Comparison of ENCODE assay signal across 9 cellular contexts in the genomic region with DNA sequence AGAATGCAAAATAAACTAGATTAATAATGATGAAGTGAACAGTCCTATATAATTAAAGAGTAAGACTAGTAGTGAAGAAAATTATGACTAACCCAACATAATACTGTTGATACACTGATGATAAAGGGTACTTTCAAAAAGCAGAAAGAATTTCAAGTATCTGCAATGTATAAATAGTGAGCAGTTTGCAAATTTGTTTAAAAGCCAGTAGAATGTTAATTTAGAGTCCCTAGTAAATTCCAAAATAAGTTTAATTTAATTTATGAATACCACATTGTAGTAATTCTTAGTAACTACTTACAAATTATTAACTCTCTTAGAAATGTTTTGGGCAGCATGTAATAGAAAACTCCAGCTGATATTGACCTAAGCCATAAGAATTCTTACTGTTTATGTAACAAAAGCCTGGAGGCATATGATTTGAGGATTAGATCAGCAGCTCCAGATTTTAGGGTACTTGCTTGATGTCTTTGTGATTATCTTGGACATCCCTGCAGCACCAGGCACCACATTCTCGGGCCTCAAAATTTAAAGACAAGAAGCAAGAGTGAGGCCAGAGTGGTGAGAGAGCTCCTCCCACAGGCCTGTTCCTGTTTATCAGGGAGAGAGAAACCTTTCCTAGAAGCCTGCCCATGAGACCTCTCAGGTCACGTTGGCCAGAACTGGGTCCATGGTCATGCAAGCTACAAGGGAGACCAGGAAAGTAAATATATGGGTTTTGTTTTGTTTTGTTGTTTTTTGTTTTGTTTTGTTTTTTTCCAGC.
DNase-seq lines count a peak whose midpoint lies in the region; ATAC-seq and TF ChIP-seq lines count a peak whose summit lies in the region.
"Had no signal": no experiment of that assay in that cellular context is flagged by ENCODE, and none has a peak within 500 bp of the region (broad histone marks: within the 10 kb centered on the region; RNA-seq: fewer than 3 reads in every experiment).

No MANE protein-coding gene starts in this region.

- no peak overlapping the region for H3K4me3 ChIP-seq in upper lobe of left lung

- no peaks in the 10 kb centered on the region for H3K4me1 Mint-ChIP-seq in activated T-cell treated with anti-CD3 and anti-CD28 coated beads, Interleukin-2, amount 50 U/mL, for 72 hours (ENCODE audit: low read depth)
- peaks cover 1% of the 10 kb centered on the region for H3K4me1 Mint-ChIP-seq in activated T-cell treated with anti-CD3 and anti-CD28 coated beads, Interleukin-2, amount 50 U/mL, for 24 hours (ENCODE audit: low read depth)
- H3K4me1 Mint-ChIP-seq in H9 (peaks cover 8 to 9% of the 10 kb centered on the region in 2 experiments), glutamatergic neuron (ENCODE audit: low read depth, unreplicated experiment) (no peaks in the 10 kb centered on the region)
- H3K4me1 Mint-ChIP-seq: activated naive CD8-positive, alpha-beta T cell treated with anti-CD3 and anti-CD28 coated beads, Interleukin-2, amount 10 ng/mL, durations not matched to agents 7 days and 5 days had no signal

- DNase-seq in activated T-cell treated with anti-CD3 and anti-CD28 coated beads, Interleukin-2, amount 50 U/mL, for 72 hours: peak; percentile 11 to 18
- no peak for DNase-seq in activated T-cell treated with anti-CD3 and anti-CD28 coated beads, Interleukin-2, amount 50 U/mL, for 24 hours
- DNase-seq in H9 (peak; percentile 67), MV-4-11 (lab: John Stamatoyannopoulos, UW) (peak; percentile 47), SK-N-DZ (ENCODE audit: low spot score) (peak; percentile 52), glutamatergic neuron (peak; percentile 57), upper lobe of left lung (peak in 1 of 2 donors; percentile 53)
- DNase-seq: activated naive CD8-positive, alpha-beta T cell treated with anti-CD3 and anti-CD28 coated beads, Interleukin-2, amount 10 ng/mL, durations not matched to agents 7 days and 5 days had no signal

- TF ChIP-seq EP300 in upper lobe of left lung (IDR thresholded peaks at IDR 0.05): no peak

- peaks cover 0 to 2% of the 10 kb centered on the region in 2 donors for H3K36me3 Mint-ChIP-seq in activated T-cell treated with anti-CD3 and anti-CD28 coated beads, Interleukin-2, amount 50 U/mL, for 72 hours (ENCODE audit: insufficient read depth in 2 of 2)
- H3K36me3 Mint-ChIP-seq in activated T-cell treated with anti-CD3 and anti-CD28 coated beads, Interleukin-2, amount 50 U/mL, for 24 hours (ENCODE audit: low read depth): no peaks in the 10 kb centered on the region
- peaks cover 0 to 5% (median 2%) of the 10 kb centered on the region in 3 experiments; a peak in 4 of 7 replicates for H3K36me3 Mint-ChIP-seq in H9 (ENCODE audit: insufficient read depth in 1 of 3, low read depth in 3 of 3)
- H3K36me3 Mint-ChIP-seq in glutamatergic neuron (ENCODE audit: unreplicated experiment): no peaks in the 10 kb centered on the region
- H3K36me3 Mint-ChIP-seq: activated naive CD8-positive, alpha-beta T cell treated with anti-CD3 and anti-CD28 coated beads, Interleukin-2, amount 10 ng/mL, durations not matched to agents 7 days and 5 days had no signal

- no peak overlapping the region for H4K91ac ChIP-seq in H9 (ENCODE audit: insufficient read length, low read depth, low read length)

- H3K4me3 Mint-ChIP-seq in activated T-cell treated with anti-CD3 and anti-CD28 coated beads, Interleukin-2, amount 50 U/mL, for 72 hours: no peak overlapping the region
- no peak overlapping the region for H3K4me3 Mint-ChIP-seq in activated T-cell treated with anti-CD3 and anti-CD28 coated beads, Interleukin-2, amount 50 U/mL, for 24 hours
- H3K4me3 Mint-ChIP-seq in H9: no peak overlapping the region
- no peak overlapping the region for H3K4me3 Mint-ChIP-seq in glutamatergic neuron (ENCODE audit: unreplicated experiment)
- H3K4me3 Mint-ChIP-seq: activated naive CD8-positive, alpha-beta T cell treated with anti-CD3 and anti-CD28 coated beads, Interleukin-2, amount 10 ng/mL, durations not matched to agents 7 days and 5 days had no signal

- no peak overlapping the region for H2BK5ac ChIP-seq in H9 (ENCODE audit: insufficient read length, low read length)

- H2BK12ac ChIP-seq in H9 (ENCODE audit: insufficient read length, low read depth, low read length): no peak overlapping the region

- no peak overlapping the region for H3K9ac ChIP-seq in H9 (ENCODE audit: extremely low read depth, insufficient read length, low read length)

- no peak overlapping the region for H2BK120ac ChIP-seq in H9 (ENCODE audit: low read depth, low read length, poor library complexity, severe bottlenecking)

- H3K4me1 ChIP-seq in H9 (ENCODE audit: insufficient read depth, low read length) (no peaks in the 10 kb centered on the region), upper lobe of left lung (peaks cover 0 to 13% (median 6%) of the 10 kb centered on the region in 4 donors)

- TF ChIP-seq CTCF in H9 (conservative IDR thresholded peaks at IDR 0.05): peak; percentile 85
- no peak for TF ChIP-seq CTCF in glutamatergic neuron (IDR thresholded peaks at IDR 0.05; ENCODE audit: partially characterized antibody, unreplicated experiment)
- TF ChIP-seq CTCF in upper lobe of left lung (IDR thresholded peaks at IDR 0.05): peak in 2 of 6 experiments; percentile 17 to 26

- H3K79me1 ChIP-seq in H9 (ENCODE audit: insufficient read depth, low read depth, low read length, poor library complexity, severe bottlenecking): no peaks in the 10 kb centered on the region

- H3K4ac ChIP-seq in H9 (ENCODE audit: low read depth, low read length): no peak overlapping the region

- H4K8ac ChIP-seq in H9 (replicated peaks; ENCODE audit: insufficient read length, low read depth, low read length): no peak overlapping the region

- no peak overlapping the region for H3K4me2 ChIP-seq in H9 (ENCODE audit: insufficient read depth, insufficient read length, low read length)

- H3K27me3 Mint-ChIP-seq in activated T-cell treated with anti-CD3 and anti-CD28 coated beads, Interleukin-2, amount 50 U/mL, for 72 hours (ENCODE audit: low read depth): peaks cover 14% of the 10 kb centered on the region
- no peaks in the 10 kb centered on the region for H3K27me3 Mint-ChIP-seq in activated T-cell treated with anti-CD3 and anti-CD28 coated beads, Interleukin-2, amount 50 U/mL, for 24 hours
- H3K27me3 Mint-ChIP-seq in H9 (ENCODE audit: low read depth) (no peaks in the 10 kb centered on the region), glutamatergic neuron (ENCODE audit: unreplicated experiment) (no peaks in the 10 kb centered on the region)

- H3K79me2 ChIP-seq in H9 (ENCODE audit: insufficient read depth, low read length): no peaks in the 10 kb centered on the region

- no peak overlapping the region for H3K27ac ChIP-seq in H9 (ENCODE audit: insufficient read length, low read depth, low read length)
- no peak overlapping the region for H3K27ac ChIP-seq in upper lobe of left lung

- no peaks in the 10 kb centered on the region for H3K27me3 ChIP-seq in H9 (ENCODE audit: insufficient read depth, low read length)
- H3K27me3 ChIP-seq in upper lobe of left lung: no peaks in the 10 kb centered on the region

- H3K9me3 ChIP-seq in H9 (ENCODE audit: control insufficient read depth, low read depth, low read length) (no peaks in the 10 kb centered on the region), upper lobe of left lung (no peaks in the 10 kb centered on the region)

- H2AK5ac ChIP-seq in H9 (ENCODE audit: insufficient read length, low read length): no peak overlapping the region

- no peak overlapping the region for H4K5ac ChIP-seq in H9 (ENCODE audit: insufficient read length, low read depth, low read length)

- no peak overlapping the region for H2BK15ac ChIP-seq in H9 (ENCODE audit: low read depth, low read length)

- no peak overlapping the region for H3K27ac Mint-ChIP-seq in activated T-cell treated with anti-CD3 and anti-CD28 coated beads, Interleukin-2, amount 50 U/mL, for 72 hours
- H3K27ac Mint-ChIP-seq in activated T-cell treated with anti-CD3 and anti-CD28 coated beads, Interleukin-2, amount 50 U/mL, for 24 hours: no peak overlapping the region
- no peak overlapping the region for H3K27ac Mint-ChIP-seq in H9
- H3K27ac Mint-ChIP-seq in glutamatergic neuron (ENCODE audit: unreplicated experiment): no peak overlapping the region
- H3K27ac Mint-ChIP-seq: activated naive CD8-positive, alpha-beta T cell treated with anti-CD3 and anti-CD28 coated beads, Interleukin-2, amount 10 ng/mL, durations not matched to agents 7 days and 5 days had no signal

- WGBS in H9 (ENCODE audit: extremely low coverage, insufficient read length, low lambda C conversion rate): no CpG with 5 or more reads among the region's 2 CpGs
- WGBS in upper lobe of left lung, 2 donors: 30 to 51% methylated on average over 2 of the region's 2 CpGs

- no peaks in the 10 kb centered on the region for H3K23me2 ChIP-seq in H9 (ENCODE audit: insufficient read length, low read depth, low read length, poor library complexity, severe bottlenecking)

- no peak overlapping the region for H2BK20ac ChIP-seq in H9 (ENCODE audit: low read depth, low read length, poor library complexity, severe bottlenecking)

- H3K14ac ChIP-seq in H9 (ENCODE audit: insufficient read depth, low read length): no peak overlapping the region

- H4K20me1 ChIP-seq in H9 (ENCODE audit: control insufficient read depth, insufficient read depth, insufficient read length): no peaks in the 10 kb centered on the region

- no peak overlapping the region for H3K23ac ChIP-seq in H9 (ENCODE audit: insufficient read length, low read depth, low read length)

- H3K9me3 Mint-ChIP-seq in activated T-cell treated with anti-CD3 and anti-CD28 coated beads, Interleukin-2, amount 50 U/mL, for 72 hours: peaks cover 0 to 2% of the 10 kb centered on the region in 2 donors
- H3K9me3 Mint-ChIP-seq in activated T-cell treated with anti-CD3 and anti-CD28 coated beads, Interleukin-2, amount 50 U/mL, for 24 hours: no peaks in the 10 kb centered on the region
- H3K9me3 Mint-ChIP-seq in H9 (peaks cover 4% of the 10 kb centered on the region in 2 experiments; a peak in 3 of 5 replicates), glutamatergic neuron (ENCODE audit: unreplicated experiment) (peaks cover 1% of the 10 kb centered on the region)
- H3K9me3 Mint-ChIP-seq: activated naive CD8-positive, alpha-beta T cell treated with anti-CD3 and anti-CD28 coated beads, Interleukin-2, amount 10 ng/mL, durations not matched to agents 7 days and 5 days had no signal

- H3K56ac ChIP-seq in H9 (ENCODE audit: insufficient read length, low read depth, low read length): no peak overlapping the region

- no peak overlapping the region for H2AFZ ChIP-seq in H9 (ENCODE audit: low read length)

- H3K18ac ChIP-seq in H9 (ENCODE audit: insufficient read length, low read depth, low read length): no peak overlapping the region

- peak in 1 of 2 donors; percentile 38 for ATAC-seq in activated T-cell treated with anti-CD3 and anti-CD28 coated beads, Interleukin-2, amount 50 U/mL, for 72 hours (replicated peaks in 1 of 2)
- ATAC-seq in upper lobe of left lung (ENCODE audit: low FRiP score in 2 of 2): peak; percentile 55 to 60
- ATAC-seq in HG02763 (IDR thresholded peaks at IDR 0.05; ENCODE audit: unreplicated experiment): no peak

- H3T11ph ChIP-seq in H9 (ENCODE audit: low read length): no peak overlapping the region

- no peaks in the 10 kb centered on the region for H3K36me3 ChIP-seq in upper lobe of left lung

- no peak for TF ChIP-seq POLR2A in upper lobe of left lung (IDR thresholded peaks at IDR 0.05)
